1 cellular context compared by ENCODE assay signal in the genomic region with DNA sequence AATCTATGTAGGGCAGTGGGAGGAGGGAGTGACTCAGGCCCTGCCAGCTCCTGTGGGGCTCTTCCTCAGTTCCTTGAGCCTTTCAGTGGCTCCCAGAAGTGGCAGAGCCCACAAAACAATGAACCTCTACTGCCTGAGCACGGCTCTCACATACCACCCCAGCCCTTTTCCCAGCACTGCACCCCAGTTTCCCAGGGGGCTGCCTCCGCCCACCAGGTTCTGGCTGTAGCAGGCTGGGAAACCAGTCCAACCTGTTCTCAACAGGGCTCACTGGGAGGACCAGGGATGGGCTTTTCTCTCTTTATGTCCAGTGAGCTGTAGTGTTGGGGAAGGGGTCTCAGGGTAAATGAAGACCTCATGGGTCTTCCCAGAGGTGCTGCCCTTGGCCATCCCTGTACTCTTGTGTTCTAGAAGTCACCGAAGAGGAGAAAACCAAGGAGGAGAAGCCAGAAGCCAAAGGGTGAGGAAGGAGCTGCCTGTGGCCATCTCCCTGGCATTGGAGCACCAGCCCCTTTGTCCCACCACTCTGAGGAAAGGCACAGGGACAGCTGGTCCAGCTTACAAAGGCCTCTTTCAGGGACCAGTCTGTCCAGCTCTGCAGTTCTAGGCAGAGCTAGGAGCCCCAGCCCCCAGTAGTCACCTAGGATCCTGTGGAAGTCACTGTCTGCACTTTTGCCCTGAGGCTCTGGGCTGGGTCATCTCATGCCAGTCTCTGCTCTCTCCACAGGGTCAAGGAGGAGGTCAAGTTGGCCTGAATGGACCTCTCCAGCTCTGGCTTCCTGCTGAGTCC.
TF ChIP-seq lines count a peak whose summit lies in the region.

No MANE protein-coding gene starts in this region.

TF ChIP-seq in endothelial cell of umbilical vein, 7 proteins besides CTCF, POLR2A, EP300 and RAD21 (continued from another document):
- no peak for TF ChIP-seq MYC (IDR thresholded peaks at IDR 0.05; ENCODE audit: low read depth, low read length)
- no peak for TF ChIP-seq JUN (IDR thresholded peaks at IDR 0.05; ENCODE audit: borderline replicate concordance, insufficient read depth, insufficient read length, low read depth)
